9 cellular contexts compared by ENCODE assay signal in genomic region chr18:57737661-57738060, GRCh38.
A peak's percentile ranks its signal among the peaks of the same experiment; 100 is the strongest.
DNase-seq lines count a peak whose midpoint lies in the region; ATAC-seq, FAIRE-seq and TF ChIP-seq lines count a peak whose summit lies in the region.
"Had no signal": no experiment of that assay in that cellular context is flagged by ENCODE, and none has a peak within 500 bp of the region (broad histone marks: within the 10 kb centered on the region; RNA-seq: fewer than 3 reads in every experiment).

No MANE protein-coding gene starts in this region.

- TF ChIP-seq POLR2A in H54 (IDR thresholded peaks at IDR 0.05; ENCODE audit: low read depth, low read length): no peak

- H3K27ac Mint-ChIP-seq in WTC11: no peak overlapping the region

- TF ChIP-seq CTCF in WTC11 (IDR thresholded peaks at IDR 0.05): no peak

- POLR2A ChIA-PET in WTC11 (lab: Charles Lee): interaction anchor here (0.6 kb wide), 1 partner anchor 21 kb away, joined by 6 read pairs; no protein-coding TSS in a partner anchor

- H3K4me3 Mint-ChIP-seq in WTC11: no peak overlapping the region

- CTCF ChIA-PET in WTC11 (lab: Charles Lee): no interaction called here

- H3K4me3 ChIP-seq in skeletal muscle cell (ENCODE audit: low read depth, low read length): peak overlapping the region; percentile 22

- ATAC-seq in WTC11: no peak
- peak; percentile 94 to 96 for ATAC-seq in left cardiac atrium
- no peak for ATAC-seq in GM18858 (IDR thresholded peaks at IDR 0.05; ENCODE audit: unreplicated experiment)
- ATAC-seq in HG03457 (IDR thresholded peaks at IDR 0.05; ENCODE audit: unreplicated experiment): no peak

- peaks cover 14% of the 10 kb centered on the region for H3K9me3 Mint-ChIP-seq in WTC11

- peaks cover 4% of the 10 kb centered on the region; the same call in 1 of the 2 replicates for H3K36me3 Mint-ChIP-seq in WTC11

- peak; percentile 10 for DNase-seq in H54 (ENCODE audit: insufficient read length, low spot score)
- DNase-seq in WTC11 (ENCODE audit: low spot score): no peak
- DNase-seq in left cardiac atrium: peak; percentile 81
- peak; percentile 98 for DNase-seq in skeletal muscle cell (ENCODE audit: low read depth)
- no peak for DNase-seq in stimulated activated naive CD4-positive, alpha-beta T cell treated with Interleukin-2 at 50 U/mL for 16 hours (lab: John Stamatoyannopoulos, UW)
- DNase-seq in NCI-H524 treated with DMSO at 0.1 percent for 48 hours (lab: John Stamatoyannopoulos, UW): no peak
- DNase-seq: NCI-H1417 had no signal

- H3K4me1 Mint-ChIP-seq in WTC11: no peaks in the 10 kb centered on the region

- intact Hi-C loops in left cardiac atrium (cut with DNase I): no loop called here

- no peaks in the 10 kb centered on the region for H3K27me3 Mint-ChIP-seq in WTC11 (ENCODE audit: low read depth)

- FAIRE-seq in H54 (lab: Jason Lieb, UNC): peak; percentile 55

TF ChIP-seq in WTC11, 78 proteins besides CTCF, POLR2A, EP300 and RAD21:
- TF ChIP-seq GABPB1 (CRISPR knock-in tag; IDR thresholded peaks at IDR 0.05) (peak; percentile 46; the same call in 1 of the 2 replicates), E2F4 (CRISPR knock-in tag; IDR thresholded peaks at IDR 0.05; ENCODE audit: borderline replicate concordance, low read depth) (no peak)

Comparison
In these comparisons a context has a peak if more than half of its experiments do, and no peak if none do; other contexts are left out.
1. DNase-seq: peak in H54 (single experiment), left cardiac atrium (single experiment) and skeletal muscle cell (single experiment); none in WTC11 (single experiment), stimulated activated naive CD4-positive, alpha-beta T cell treated with Interleukin-2 at 50 U/mL for 16 hours (single experiment) and NCI-H524 treated with DMSO at 0.1 percent for 48 hours (single experiment).
2. ATAC-seq: peak in left cardiac atrium (2 of 2); none in WTC11 (single experiment), GM18858 (single experiment) and HG03457 (single experiment).